17 cellular contexts compared by ENCODE assay signal in the genomic region with DNA sequence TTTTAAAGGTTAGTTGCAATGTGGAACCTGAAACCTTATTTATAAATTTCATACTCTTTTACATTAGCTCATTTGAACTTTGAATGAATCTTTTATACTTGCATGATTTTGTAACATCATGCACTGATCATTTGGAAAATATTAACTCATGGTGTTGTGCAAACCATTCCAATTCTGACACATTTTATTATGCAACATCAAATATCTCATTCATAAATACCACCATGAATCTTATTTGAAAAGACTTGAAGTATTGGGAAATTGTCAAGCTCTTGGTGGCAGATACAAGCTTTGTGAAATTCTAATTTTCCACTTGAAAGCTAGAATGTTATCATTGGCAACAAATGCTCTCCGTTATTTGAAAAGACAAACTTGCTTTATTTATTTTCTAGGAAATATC.
"Had no signal": no experiment of that assay in that cellular context is flagged by ENCODE, and none has a peak within 500 bp of the region (broad histone marks: within the 10 kb centered on the region; RNA-seq: fewer than 3 reads in every experiment).

No MANE protein-coding gene starts in this region.

- DNase-seq: activated CD4-positive, alpha-beta T cell treated with anti-CD3 and anti-CD28 coated beads, Interleukin-2, amount 50 U/mL, for 4 hours; activated effector memory CD4-positive, alpha-beta T cell treated with anti-CD3 and anti-CD28 coated beads, Interleukin-2, amount 50 U/mL, for 16 hours; activated naive CD4-positive, alpha-beta T cell treated with anti-CD3 and anti-CD28 coated beads, Interleukin-2, amount 50 U/mL, for 16 hours; activated T-cell treated with anti-CD3 and anti-CD28 coated beads, Interleukin-2, amount 50 U/mL, for 72 hours; effector memory CD8-positive, alpha-beta T cell; heart left ventricle; mesendoderm; naive thymus-derived CD8-positive, alpha-beta T cell; ovary; stimulated activated CD4-positive, alpha-beta T cell treated with anti-CD3 and anti-CD28 coated beads, Interleukin-12 subunit alpha, Interleukin-12 subunit beta, amount 100 ng/mL, for 4 hours; stimulated activated CD4-positive, alpha-beta T cell treated with anti-CD3 and anti-CD28 coated beads, Interleukin-1b, Interleukin-23, amount 100 ng/mL, for 48 hours; stimulated activated CD8-positive, alpha-beta memory T cell treated with anti-CD3 and anti-CD28 coated beads, Interleukin-4, amount 100 ng/mL, for 48 hours; thyroid gland had no signal

- H3K4me3 ChIP-seq: ascending aorta, cardiac muscle cell, heart left ventricle, ovary, thyroid gland had no signal

- FAIRE-seq: frontal cortex, TTC549 had no signal
